12 cellular contexts compared by ENCODE assay signal in the genomic region with DNA sequence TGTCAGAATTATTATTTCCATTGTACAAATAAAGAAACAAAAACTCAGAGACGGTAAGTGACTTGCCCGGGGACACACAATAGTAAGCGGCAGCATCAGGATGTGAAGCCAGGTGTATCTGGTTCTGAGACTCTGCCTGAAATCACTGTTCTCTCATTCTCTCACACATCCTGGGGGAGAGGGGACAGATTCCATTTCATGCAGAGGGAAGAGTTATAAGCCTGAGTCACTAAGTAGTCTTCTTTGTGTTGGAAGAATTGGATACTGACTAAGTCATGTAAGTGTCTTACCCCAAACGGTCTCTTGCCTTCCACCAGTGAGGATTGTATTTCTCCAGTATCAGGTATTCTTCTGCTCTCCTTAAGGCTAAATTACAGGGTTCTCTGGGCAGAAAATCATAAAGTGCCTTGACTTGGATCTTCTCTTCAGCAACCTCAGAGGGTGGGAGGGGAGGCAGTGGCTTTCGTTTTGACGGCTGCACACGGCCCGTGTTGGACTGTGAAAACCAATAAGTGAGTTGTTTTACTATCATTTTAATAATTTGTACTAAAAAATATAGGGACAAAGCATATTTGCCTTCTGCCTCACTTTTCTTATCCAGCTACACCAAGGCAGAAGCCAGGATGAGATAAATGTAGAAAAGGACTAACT. TPM values are rescaled to one million over a fixed set of nuclear protein-coding genes. Genes with fewer than 3 reads are reported as not detected.
DNase-seq lines count a peak whose midpoint lies in the region; ATAC-seq, FAIRE-seq and TF ChIP-seq lines count a peak whose summit lies in the region.
"Had no signal": no experiment of that assay in that cellular context is flagged by ENCODE, and none has a peak within 500 bp of the region (broad histone marks: within the 10 kb centered on the region; RNA-seq: fewer than 3 reads in every experiment).

No MANE protein-coding gene starts in this region.

- H3K79me2 ChIP-seq in osteoblast (ENCODE audit: insufficient read depth, low read length), result no peaks in the 10 kb centered on the region

- H3K9me3 Mint-ChIP-seq in endodermal cell, result no peaks in the 10 kb centered on the region
- H3K9me3 Mint-ChIP-seq: neural crest cell had no signal

- H3K4me3 Mint-ChIP-seq in endodermal cell, result no peak overlapping the region
- H3K4me3 Mint-ChIP-seq: neural crest cell had no signal

- TF ChIP-seq CTCF in endodermal cell (conservative IDR thresholded peaks at IDR 0.05) (no peak), osteoblast (IDR thresholded peaks at IDR 0.05; ENCODE audit: extremely low read depth, low read depth, low read length) (no peak)

- peak overlapping the region; percentile 58 for H2AFZ ChIP-seq in osteoblast (ENCODE audit: low read length)

- 84 to 87% methylated on average over 4 to 8 of the region's 8 CpGs for WGBS in endodermal cell (ENCODE audit: insufficient coverage in 1 of 2, insufficient read length in 1 of 2), 2 experiments

- no peaks in the 10 kb centered on the region for H3K36me3 Mint-ChIP-seq in endodermal cell (ENCODE audit: low read depth)

- peaks cover 7% of the 10 kb centered on the region for H3K4me1 ChIP-seq in endodermal cell (ENCODE audit: control insufficient read depth, insufficient read depth, low read length)
- H3K4me1 ChIP-seq in osteoblast (ENCODE audit: insufficient read depth, low read length), result peaks cover 7% of the 10 kb centered on the region
- H3K4me1 ChIP-seq: stomach had no signal

- H3K4me3 ChIP-seq in endodermal cell (ENCODE audit: low read length) (no peak overlapping the region), osteoblast (ENCODE audit: insufficient read depth, low read length) (peak overlapping the region; percentile 25)
- H3K4me3 ChIP-seq: stomach had no signal

- H3K36me3 ChIP-seq in endodermal cell (ENCODE audit: control insufficient read depth, insufficient read depth, low read length), result no peaks in the 10 kb centered on the region
- H3K36me3 ChIP-seq in osteoblast (ENCODE audit: insufficient read depth, low read length), result no peaks in the 10 kb centered on the region
- H3K36me3 ChIP-seq: stomach had no signal

- ATAC-seq in GM21619 (IDR thresholded peaks at IDR 0.05; ENCODE audit: unreplicated experiment) (no peak), GM18861 (IDR thresholded peaks at IDR 0.05; ENCODE audit: unreplicated experiment) (no peak)

- H3K27me3 ChIP-seq in endodermal cell (ENCODE audit: control insufficient read depth, insufficient read depth, low read length, poor library complexity, severe bottlenecking) (no peaks in the 10 kb centered on the region), osteoblast (ENCODE audit: insufficient read depth, low read length) (no peaks in the 10 kb centered on the region)
- H3K27me3 ChIP-seq: stomach had no signal

- H3K27me3 Mint-ChIP-seq in endodermal cell (ENCODE audit: insufficient read depth), result no peaks in the 10 kb centered on the region

- no peak for TF ChIP-seq POLR2A in GM12891 (IDR thresholded peaks at IDR 0.05; ENCODE audit: low read depth, low read length)

- H3K4me2 ChIP-seq in osteoblast (ENCODE audit: insufficient read depth, low read length), result peak overlapping the region; percentile 32

- peak; percentile 43 for DNase-seq in EL
- peak; percentile 45 for DNase-seq in RPMI7951 (ENCODE audit: low read depth)
- peak; percentile 45 for DNase-seq in endodermal cell
- DNase-seq in osteoblast (ENCODE audit: insufficient read length, low spot score, missing footprints), result peak; percentile 43
- DNase-seq in GM12891 (ENCODE audit: insufficient read length, low spot score), result no peak
- DNase-seq: KG1; NCI-H2081; stimulated activated CD4-positive, alpha-beta T cell treated with anti-CD3 and anti-CD28 coated beads, Interleukin-2, amount 100 ng/mL, for 24 hours; stomach had no signal

- FAIRE-seq in GM12891 (lab: Jason Lieb, UNC), result no peak

- H3K27ac ChIP-seq in endodermal cell (ENCODE audit: low read depth, low read length), result no peak overlapping the region
- no peak overlapping the region for H3K27ac ChIP-seq in osteoblast (ENCODE audit: low read depth, low read length)
- H3K27ac ChIP-seq: stomach had no signal

- no peaks in the 10 kb centered on the region for H3K9me3 ChIP-seq in endodermal cell (ENCODE audit: control insufficient read depth, low read length)
- H3K9me3 ChIP-seq in osteoblast (ENCODE audit: low read depth, low read length), result no peaks in the 10 kb centered on the region
- H3K9me3 ChIP-seq: stomach had no signal

- no peaks in the 10 kb centered on the region for H4K20me1 ChIP-seq in osteoblast (ENCODE audit: insufficient read depth, low read length)

- peaks cover 14% of the 10 kb centered on the region for H3K4me1 Mint-ChIP-seq in endodermal cell
- H3K4me1 Mint-ChIP-seq: neural crest cell had no signal

- no peak overlapping the region for H3K9ac ChIP-seq in endodermal cell (ENCODE audit: extremely low read depth, low read length, poor library complexity, severe bottlenecking)

- no peak overlapping the region for H3K27ac Mint-ChIP-seq in endodermal cell

TF ChIP-seq in GM12891, 5 proteins besides CTCF, POLR2A, EP300 and RAD21:
- TF ChIP-seq PAX5 (IDR thresholded peaks at IDR 0.05; ENCODE audit: insufficient read depth, low read length, severe bottlenecking) (no peak), SPI1 (IDR thresholded peaks at IDR 0.05; ENCODE audit: low read depth, low read length) (no peak), POLR2AphosphoS5 (IDR thresholded peaks at IDR 0.05; ENCODE audit: low read depth, low read length) (no peak), TAF1 (IDR thresholded peaks at IDR 0.05; ENCODE audit: low read depth, low read length) (no peak), POU2F2 (IDR thresholded peaks at IDR 0.05; ENCODE audit: low read depth, low read length) (no peak)

RNA-seq across cellular contexts. Expression of gene TXK, which starts 21.9 kb away (rescaled TPM):
- total RNA-seq in RPMI7951 (2014; rRNA removed; shearing (Covaris generic)), result 2.3 and 2.5 TPM in 2 replicates
- total RNA-seq in endodermal cell (under 1 TPM; 0.66 to 0.68 TPM), osteoblast (0.59 and 0.72 TPM in 2 replicates)
- not detected for polyA plus RNA-seq in endodermal cell (2013, experiment 1 of 2)
- 0.12 TPM for polyA plus RNA-seq in endodermal cell (2013, experiment 2 of 2)
- polyA plus RNA-seq in GM12891 (2012; ENCODE audit: low read depth, missing spikeins), result 1.7 TPM
- total RNA-seq: neural crest cell had no signal
